ENCODE assay signal across 8 cellular contexts in genomic region chr6:136793348-136793747, GRCh38. TPM values are rescaled to one million over a fixed set of nuclear protein-coding genes. Genes with fewer than 3 reads are reported as not detected.
DNase-seq lines count a peak whose midpoint lies in the region; ATAC-seq, FAIRE-seq and TF ChIP-seq lines count a peak whose summit lies in the region.

No MANE protein-coding gene starts in this region.

- peak overlapping the region; percentile 89 for H3K4me3 Mint-ChIP-seq in activated naive CD4-positive, alpha-beta T cell treated with anti-CD3 and anti-CD28 coated beads for 36 hours
- peak overlapping the region; percentile 94 for H3K4me3 Mint-ChIP-seq in activated CD4-positive, alpha-beta memory T cell treated with anti-CD3 and anti-CD28 coated beads for 36 hours

- H3K27me3 ChIP-seq in keratinocyte (ENCODE audit: control insufficient read depth, extremely low read depth, insufficient read depth, low read length), result no peaks in the 10 kb centered on the region
- no peaks in the 10 kb centered on the region for H3K27me3 ChIP-seq in tibial nerve

- no peaks in the 10 kb centered on the region for H4K20me1 ChIP-seq in keratinocyte (ENCODE audit: control insufficient read depth, extremely low read depth, insufficient read depth, low read length)

- H3K27me3 Mint-ChIP-seq in activated naive CD4-positive, alpha-beta T cell treated with anti-CD3 and anti-CD28 coated beads for 36 hours (ENCODE audit: low read depth), result no peaks in the 10 kb centered on the region
- no peaks in the 10 kb centered on the region for H3K27me3 Mint-ChIP-seq in activated CD4-positive, alpha-beta memory T cell treated with anti-CD3 and anti-CD28 coated beads for 36 hours

- H3K4me3 ChIP-seq in keratinocyte (ENCODE audit: control insufficient read depth in 2 of 3, extremely low read depth in 1 of 3, insufficient read depth in 2 of 3, low read depth in 1 of 3, low read length in 3 of 3) (peak overlapping the region; percentile 85 to 93 (median 92)), tibial nerve (peak overlapping the region; percentile 66 to 96 (median 90))

- TF ChIP-seq CTCF in keratinocyte (optimal IDR thresholded peaks at IDR 0.05 in 1 of 3, IDR thresholded peaks at IDR 0.05 in 1 of 3, conservative IDR thresholded peaks at IDR 0.05 in 1 of 3; ENCODE audit: extremely low read depth in 1 of 3, insufficient read depth in 2 of 3, low read length in 3 of 3) (no peak), tibial nerve (IDR thresholded peaks at IDR 0.05) (no peak)

- H3K27ac Mint-ChIP-seq in activated naive CD4-positive, alpha-beta T cell treated with anti-CD3 and anti-CD28 coated beads for 36 hours, result peak overlapping the region; percentile 86
- peak overlapping the region; percentile 94 for H3K27ac Mint-ChIP-seq in activated CD4-positive, alpha-beta memory T cell treated with anti-CD3 and anti-CD28 coated beads for 36 hours

- H3K9ac ChIP-seq in keratinocyte (ENCODE audit: control insufficient read depth, extremely low read depth, insufficient read depth, low read length), result peak overlapping the region; percentile 95

- peaks cover 26% of the 10 kb centered on the region for H3K4me1 Mint-ChIP-seq in activated naive CD4-positive, alpha-beta T cell treated with anti-CD3 and anti-CD28 coated beads for 36 hours (ENCODE audit: low read depth)
- H3K4me1 Mint-ChIP-seq in activated CD4-positive, alpha-beta memory T cell treated with anti-CD3 and anti-CD28 coated beads for 36 hours (ENCODE audit: low read depth), result peaks cover 28% of the 10 kb centered on the region

- TF ChIP-seq EP300 in tibial nerve (IDR thresholded peaks at IDR 0.05), result no peak

- CTCF ChIA-PET in activated naive CD4-positive, alpha-beta T cell treated with anti-CD3 and anti-CD28 coated beads for 36 hours (lab: Charles Lee), result interaction anchor here (0.6 to 7.4 kb wide), 16 partner anchors 27 to 212 kb away, joined by 3 to 328 read pairs (median 8); partner anchors contain the start of gene PEX7
- CTCF ChIA-PET in activated CD4-positive, alpha-beta memory T cell treated with anti-CD3 and anti-CD28 coated beads for 36 hours (lab: Charles Lee), result interaction anchor here (0.6 to 10.8 kb wide), 25 partner anchors 9 to 505 kb away, joined by 3 to 624 read pairs (median 9); partner anchors contain the start of gene PEX7

- H3K36me3 Mint-ChIP-seq in activated naive CD4-positive, alpha-beta T cell treated with anti-CD3 and anti-CD28 coated beads for 36 hours (ENCODE audit: low read depth), result peaks cover 6% of the 10 kb centered on the region
- peaks cover 7% of the 10 kb centered on the region for H3K36me3 Mint-ChIP-seq in activated CD4-positive, alpha-beta memory T cell treated with anti-CD3 and anti-CD28 coated beads for 36 hours

- WGBS in tibial nerve, 2 donors, result 41 to 45% methylated on average over 8 of the region's 8 CpGs

- POLR2A ChIA-PET in activated CD4-positive, alpha-beta memory T cell treated with anti-CD3 and anti-CD28 coated beads for 36 hours (lab: Charles Lee), result interaction anchor here (1.0 to 2.1 kb wide), 7 partner anchors 29 to 504 kb away, joined by 3 to 71 read pairs (median 5); partner anchors contain the start of gene BCLAF1

- intact Hi-C loops in activated naive CD4-positive, alpha-beta T cell treated with anti-CD3 and anti-CD28 coated beads for 36 hours (cut with micrococcal nuclease), result loop anchor here (1.0 kb wide), 9 partner anchors 29 to 503 kb away; partner anchors contain the start of genes MAP7 and PEX7
- intact Hi-C loops in activated CD4-positive, alpha-beta memory T cell treated with anti-CD3 and anti-CD28 coated beads for 36 hours (cut with micrococcal nuclease), result loop anchor here (1.0 to 2.0 kb wide), 5 partner anchors 149 to 505 kb away; partner anchors contain the start of gene BCLAF1

- H3K4me2 ChIP-seq in keratinocyte (ENCODE audit: control insufficient read depth, extremely low read depth, insufficient read depth, low read depth, low read length), result peak overlapping the region; percentile 82

- peaks cover 6% of the 10 kb centered on the region for H3K4me1 ChIP-seq in keratinocyte (ENCODE audit: control insufficient read depth, extremely low read depth, insufficient read depth, low read length)
- peaks cover 0 to 38% (median 16%) of the 10 kb centered on the region in 4 donors for H3K4me1 ChIP-seq in tibial nerve

- H3K27ac ChIP-seq in keratinocyte (ENCODE audit: control insufficient read depth, insufficient read depth, low read length), result peak overlapping the region; percentile 85
- peak overlapping the region in 3 of 4 donors; percentile 92 to 97 (median 96) for H3K27ac ChIP-seq in tibial nerve

- no peaks in the 10 kb centered on the region for H3K9me3 ChIP-seq in keratinocyte (ENCODE audit: control insufficient read depth, low read depth, low read length)
- H3K9me3 ChIP-seq in tibial nerve, result peaks cover 0 to 6% (median 0%) of the 10 kb centered on the region in 4 donors

- no peaks in the 10 kb centered on the region for H3K9me1 ChIP-seq in keratinocyte (ENCODE audit: control insufficient read depth, extremely low read depth, insufficient read depth, low read length)

- no peak for ATAC-seq in GM18520 (IDR thresholded peaks at IDR 0.05; ENCODE audit: unreplicated experiment)

- TF ChIP-seq POLR2A in tibial nerve (IDR thresholded peaks at IDR 0.05), result no peak

- peak; percentile 66 for DNase-seq in activated naive CD4-positive, alpha-beta T cell treated with anti-CD3 and anti-CD28 coated beads for 36 hours
- no peak for DNase-seq in activated naive CD4-positive, alpha-beta T cell treated with anti-CD3 and anti-CD28 coated beads, Interleukin-2, amount 50 U/mL, for 16 hours
- DNase-seq in activated CD4-positive, alpha-beta memory T cell treated with anti-CD3 and anti-CD28 coated beads for 36 hours, result peak; percentile 34
- DNase-seq in keratinocyte (ENCODE audit: low read depth, low spot score), result no peak
- no peak for DNase-seq in tibial nerve (ENCODE audit: low spot score in 2 of 2)
- no peak for DNase-seq in NCI-H1436 treated with DMSO at 0.1 percent for 48 hours (lab: John Stamatoyannopoulos, UW)
- DNase-seq in NCI-H2029 (lab: John Stamatoyannopoulos, UW), result no peak

- no peak for FAIRE-seq in keratinocyte (lab: Jason Lieb, UNC)

- no peaks in the 10 kb centered on the region for H3K36me3 ChIP-seq in keratinocyte (ENCODE audit: control insufficient read depth in 2 of 2, extremely low read depth in 1 of 2, insufficient read depth in 2 of 2, low read length in 2 of 2)
- H3K36me3 ChIP-seq in tibial nerve, result no peaks in the 10 kb centered on the region

- H2AFZ ChIP-seq in keratinocyte (ENCODE audit: control insufficient read depth, low read length), result peak overlapping the region; percentile 83

- dilution Hi-C loops in keratinocyte (cut with MboI; ENCODE audit: extremely low pct_ligation_motif_present, low sequenced_read_pairs), result no loop called here

- no peaks in the 10 kb centered on the region for H3K9me3 Mint-ChIP-seq in activated naive CD4-positive, alpha-beta T cell treated with anti-CD3 and anti-CD28 coated beads for 36 hours
- no peaks in the 10 kb centered on the region for H3K9me3 Mint-ChIP-seq in activated CD4-positive, alpha-beta memory T cell treated with anti-CD3 and anti-CD28 coated beads for 36 hours

- H3K79me2 ChIP-seq in keratinocyte (ENCODE audit: control insufficient read depth, insufficient read depth, low read length), result peaks cover 12% of the 10 kb centered on the region

RNA-seq across cellular contexts. Expression of gene MAP3K5, which starts 1.1 kb away (rescaled TPM):
- total RNA-seq in activated naive CD4-positive, alpha-beta T cell treated with anti-CD3 and anti-CD28 coated beads for 36 hours, result 1 to 10 TPM; 9.4 to 9.7 TPM
- 10 to 100 TPM; 13.2 to 13.8 TPM for total RNA-seq in activated CD4-positive, alpha-beta memory T cell treated with anti-CD3 and anti-CD28 coated beads for 36 hours
- polyA plus RNA-seq in keratinocyte, result 2.5 to 3.4 TPM (median 2.5 TPM) in 3 replicates
- 2.5 TPM for polyA plus RNA-seq in keratinocyte (2011; ENCODE audit: low read depth)
- polyA plus RNA-seq in keratinocyte (2011; cell fraction: cytosol; rRNA removed), result 1.5 and 2.4 TPM in 2 replicates
- 3.5 TPM in 2 replicates for polyA plus RNA-seq in keratinocyte (2011; cell fraction: nucleus; rRNA removed)
- polyA plus RNA-seq in keratinocyte (2012; ENCODE audit: low replicate concordance), result 2.4 and 2.9 TPM in 2 replicates
- 1.2 to 5.5 TPM (median 2.8 TPM) in 3 replicates for polyA minus RNA-seq in keratinocyte
- 2.3 TPM for polyA minus RNA-seq in keratinocyte (2011; cell fraction: cytosol; rRNA and poly(A)+ RNA removed)
- polyA minus RNA-seq in keratinocyte (2011; cell fraction: nucleus; rRNA and poly(A)+ RNA removed), result 3.4 and 5.9 TPM in 2 replicates
- 10 to 100 TPM; 26.9 to 64.5 (median 34.0) TPM for total RNA-seq in tibial nerve

RNA-seq across cellular contexts. Expression of gene PEX7, which starts 29.0 kb away (rescaled TPM):
- total RNA-seq in activated naive CD4-positive, alpha-beta T cell treated with anti-CD3 and anti-CD28 coated beads for 36 hours, result 1 to 10 TPM; 6.0 to 6.4 TPM
- 1 to 10 TPM; 5.4 to 6.4 TPM for total RNA-seq in activated CD4-positive, alpha-beta memory T cell treated with anti-CD3 and anti-CD28 coated beads for 36 hours
- 11.5 to 15.6 TPM (median 14.4 TPM) in 3 replicates for polyA plus RNA-seq in keratinocyte
- 11.0 TPM for polyA plus RNA-seq in keratinocyte (2011; ENCODE audit: low read depth)
- polyA plus RNA-seq in keratinocyte (2011; cell fraction: cytosol; rRNA removed), result 12.4 and 17.3 TPM in 2 replicates
- 8.0 and 10.3 TPM in 2 replicates for polyA plus RNA-seq in keratinocyte (2011; cell fraction: nucleus; rRNA removed)
- polyA plus RNA-seq in keratinocyte (2012; ENCODE audit: low replicate concordance), result 7.9 and 10.7 TPM in 2 replicates
- polyA minus RNA-seq in keratinocyte, result 1.4 to 9.3 TPM (median 8.3 TPM) in 3 replicates
- 15.5 TPM for polyA minus RNA-seq in keratinocyte (2011; cell fraction: cytosol; rRNA and poly(A)+ RNA removed)
- polyA minus RNA-seq in keratinocyte (2011; cell fraction: nucleus; rRNA and poly(A)+ RNA removed), result 5.0 and 5.8 TPM in 2 replicates
- 10 to 100 TPM in 1 of 4 donors, 1 to 10 TPM in 3; 5.0 to 10.7 (median 8.8) TPM for total RNA-seq in tibial nerve

Comparison
In these comparisons a context has a peak if more than half of its experiments do, and no peak if none do; other contexts are left out.
1. DNase-seq: peak in activated naive CD4-positive, alpha-beta T cell treated with anti-CD3 and anti-CD28 coated beads for 36 hours (single experiment) and activated CD4-positive, alpha-beta memory T cell treated with anti-CD3 and anti-CD28 coated beads for 36 hours (single experiment); none in activated naive CD4-positive, alpha-beta T cell treated with anti-CD3 and anti-CD28 coated beads, Interleukin-2, amount 50 U/mL, for 16 hours (single experiment), keratinocyte (single experiment), tibial nerve (0 of 2), NCI-H1436 treated with DMSO at 0.1 percent for 48 hours (single experiment) and NCI-H2029 (single experiment).